ENCODE assay signal across 24 cellular contexts in genomic region chr6:140758169-140758877, GRCh38.
"Had no signal": no experiment of that assay in that cellular context is flagged by ENCODE, and none has a peak within 500 bp of the region (broad histone marks: within the 10 kb centered on the region; RNA-seq: fewer than 3 reads in every experiment).

No MANE protein-coding gene starts in this region.

- H3K4me1 ChIP-seq: lower lobe of right lung, uterus had no signal

- H3K4me2 ChIP-seq: hepatocyte, smooth muscle cell had no signal

- H3K36me3 Mint-ChIP-seq: activated naive CD4-positive, alpha-beta T cell treated with anti-CD3 and anti-CD28 coated beads, Interleukin-2, amount 10 ng/mL, durations not matched to agents 7 days and 5 days; immature natural killer cell; stimulated activated naive B cell treated with anti-CD40 and anti-IgM and Interleukin-4, amounts not matched to agents 10 μg/mL and 1 μg/mL and 100 μg/mL, for 72 hours had no signal

- ATAC-seq: activated CD4-positive, CD25-positive, alpha-beta regulatory T cell treated with anti-CD3 and anti-CD28 coated beads, Interleukin-2, amount 50 U/mL, for 24 hours; left lobe of liver; lower lobe of right lung; mucosa of descending colon; sciatic nerve had no signal

- H3K9me3 ChIP-seq: lower lobe of right lung, mucosa of descending colon, uterus had no signal

- H3K4me3 Mint-ChIP-seq: activated CD4-positive, alpha-beta memory T cell treated with anti-CD3 and anti-CD28 coated beads, Interleukin-2, amount 10 ng/mL, durations not matched to agents 7 days and 5 days; activated CD4-positive, alpha-beta T cell treated with anti-CD3 and anti-CD28 coated beads, Interleukin-2, amount 10 ng/mL, durations not matched to agents 24 days and 14 days; activated naive CD4-positive, alpha-beta T cell treated with anti-CD3 and anti-CD28 coated beads, Interleukin-2, amount 10 ng/mL, durations not matched to agents 7 days and 5 days; immature natural killer cell; nephron progenitor cell; stimulated activated naive B cell treated with anti-CD40 and anti-IgM and Interleukin-4, amounts not matched to agents 10 μg/mL and 1 μg/mL and 100 μg/mL, for 72 hours had no signal

- H3K4me3 ChIP-seq: hepatocyte, lower lobe of right lung, mucosa of descending colon, smooth muscle cell, uterus had no signal

- H2AFZ ChIP-seq: hepatocyte had no signal

- H3K27me3 Mint-ChIP-seq: activated naive CD4-positive, alpha-beta T cell treated with anti-CD3 and anti-CD28 coated beads, Interleukin-2, amount 10 ng/mL, durations not matched to agents 7 days and 5 days; stimulated activated naive B cell treated with anti-CD40 and anti-IgM and Interleukin-4, amounts not matched to agents 10 μg/mL and 1 μg/mL and 100 μg/mL, for 72 hours had no signal

- H3K79me2 ChIP-seq: hepatocyte had no signal

- H3K36me3 ChIP-seq: lower lobe of right lung, uterus had no signal

- H3K4me1 Mint-ChIP-seq: activated CD4-positive, alpha-beta T cell treated with anti-CD3 and anti-CD28 coated beads, Interleukin-2, amount 10 ng/mL, durations not matched to agents 24 days and 14 days; activated naive CD4-positive, alpha-beta T cell treated with anti-CD3 and anti-CD28 coated beads, Interleukin-2, amount 10 ng/mL, durations not matched to agents 7 days and 5 days; immature natural killer cell; nephron progenitor cell had no signal

- H3K27me3 ChIP-seq: hepatocyte, uterus had no signal

- DNase-seq: activated CD4-positive, alpha-beta memory T cell treated with anti-CD3 and anti-CD28 coated beads, Interleukin-2, amount 10 ng/mL, durations not matched to agents 7 days and 5 days; activated CD4-positive, alpha-beta T cell treated with anti-CD3 and anti-CD28 coated beads, Interleukin-2, amount 10 ng/mL, durations not matched to agents 24 days and 14 days; activated effector memory CD4-positive, alpha-beta T cell treated with anti-CD3 and anti-CD28 coated beads, Interleukin-2, amount 50 U/mL, for 16 hours; activated naive CD4-positive, alpha-beta T cell treated with anti-CD3 and anti-CD28 coated beads, Interleukin-2, amount 10 ng/mL, durations not matched to agents 7 days and 5 days; amygdala; cerebellar nuclear complex; glutamatergic neuron; immature natural killer cell; lower lobe of right lung; mesendoderm; mucosa of descending colon; nephron progenitor cell; nucleus accumbens; stimulated activated CD4-positive, alpha-beta T cell treated with anti-CD3 and anti-CD28 coated beads, Interleukin-15, amount 100 ng/mL, for 24 hours; stimulated activated CD4-positive, alpha-beta T cell treated with anti-CD3 and anti-CD28 coated beads, Interleukin-2, amount 100 ng/mL, for 48 hours; stimulated activated CD8-positive, alpha-beta memory T cell treated with anti-CD3 and anti-CD28 coated beads, Interleukin-4, amount 100 ng/mL, for 48 hours; stimulated activated naive B cell treated with anti-CD40 and anti-IgM and Interleukin-4, amounts not matched to agents 10 μg/mL and 1 μg/mL and 100 μg/mL, for 72 hours; trophoblast cell; uterus had no signal

- H3K27ac Mint-ChIP-seq: activated CD4-positive, alpha-beta memory T cell treated with anti-CD3 and anti-CD28 coated beads, Interleukin-2, amount 10 ng/mL, durations not matched to agents 7 days and 5 days; activated CD4-positive, alpha-beta T cell treated with anti-CD3 and anti-CD28 coated beads, Interleukin-2, amount 10 ng/mL, durations not matched to agents 24 days and 14 days; activated naive CD4-positive, alpha-beta T cell treated with anti-CD3 and anti-CD28 coated beads, Interleukin-2, amount 10 ng/mL, durations not matched to agents 7 days and 5 days; immature natural killer cell; nephron progenitor cell; stimulated activated naive B cell treated with anti-CD40 and anti-IgM and Interleukin-4, amounts not matched to agents 10 μg/mL and 1 μg/mL and 100 μg/mL, for 72 hours had no signal

- H3K9me3 Mint-ChIP-seq: activated CD4-positive, alpha-beta memory T cell treated with anti-CD3 and anti-CD28 coated beads, Interleukin-2, amount 10 ng/mL, durations not matched to agents 7 days and 5 days; activated CD4-positive, alpha-beta T cell treated with anti-CD3 and anti-CD28 coated beads, Interleukin-2, amount 10 ng/mL, durations not matched to agents 24 days and 14 days; activated naive CD4-positive, alpha-beta T cell treated with anti-CD3 and anti-CD28 coated beads, Interleukin-2, amount 10 ng/mL, durations not matched to agents 7 days and 5 days had no signal

- H3K27ac ChIP-seq: hepatocyte, lower lobe of right lung, uterus had no signal
